Comparison of ENCODE assay signal across 9 cellular contexts in genomic region chr6:88964509-88964908, GRCh38. TPM values are rescaled to one million over a fixed set of nuclear protein-coding genes. Genes with fewer than 3 reads are reported as not detected.
A peak's percentile ranks its signal among the peaks of the same experiment; 100 is the strongest.
DNase-seq lines count a peak whose midpoint lies in the region; ATAC-seq, FAIRE-seq and TF ChIP-seq lines count a peak whose summit lies in the region.
"Had no signal": no experiment of that assay in that cellular context is flagged by ENCODE, and none has a peak within 500 bp of the region (broad histone marks: within the 10 kb centered on the region; RNA-seq: fewer than 3 reads in every experiment).

No MANE protein-coding gene starts in this region.

- intact Hi-C loops in kidney (cut with DNase I), result no loop called here
- intact Hi-C loops in testis (cut with DNase I; ENCODE audit: low total_unique reads), result no loop called here

- H3K9me3 ChIP-seq in kidney (ENCODE audit: control insufficient read depth in 1 of 2, low read length in 2 of 2), result peaks cover 0 to 6% of the 10 kb centered on the region in 2 donors
- no peaks in the 10 kb centered on the region for H3K9me3 ChIP-seq in testis
- no peaks in the 10 kb centered on the region for H3K9me3 ChIP-seq in T-helper 17 cell (ENCODE audit: control insufficient read depth, low read length, poor library complexity, severe bottlenecking)

- POLR2A ChIA-PET in activated CD8-positive, alpha-beta T cell treated with anti-CD3 and anti-CD28 coated beads, Interleukin-2, amount 10 ng/mL, durations not matched to agents 7 days and 5 days (lab: Charles Lee), result interaction anchor here (2.1 to 2.4 kb wide), 2 partner anchors 116 to 181 kb away, joined by 7 to 28 read pairs; partner anchors contain the start of genes PM20D2 and PNRC1

- peak overlapping the region; percentile 83 to 95 for H3K4me3 ChIP-seq in kidney (ENCODE audit: low read length in 2 of 2)
- peak overlapping the region; percentile 80 to 97 for H3K4me3 ChIP-seq in testis

- no peak for ATAC-seq in activated T-cell treated with anti-CD3 and anti-CD28 coated beads, Interleukin-2, amount 50 U/mL, for 4 hours
- ATAC-seq in activated CD8-positive, alpha-beta T cell treated with anti-CD3 and anti-CD28 coated beads, Interleukin-2, amount 10 ng/mL, durations not matched to agents 7 days and 5 days, result no peak
- ATAC-seq in T-helper 17 cell, result no peak
- no peak for ATAC-seq in HG02759 (IDR thresholded peaks at IDR 0.05; ENCODE audit: unreplicated experiment)

- H3K4me1 ChIP-seq in kidney (ENCODE audit: control insufficient read depth in 1 of 2, insufficient read depth in 1 of 2, low read depth in 1 of 2, low read length in 2 of 2) (peaks cover 0 to 11% of the 10 kb centered on the region in 2 donors), testis (peaks cover 12% of the 10 kb centered on the region)

- H3K9ac ChIP-seq in kidney (ENCODE audit: low read length in 2 of 2), result peak overlapping the region in 1 of 2 donors; percentile 88

- H3K9me3 Mint-ChIP-seq in activated T-cell treated with anti-CD3 and anti-CD28 coated beads, Interleukin-2, amount 50 U/mL, for 4 hours, result no peaks in the 10 kb centered on the region
- H3K9me3 Mint-ChIP-seq in activated CD8-positive, alpha-beta T cell treated with anti-CD3 and anti-CD28 coated beads, Interleukin-2, amount 10 ng/mL, durations not matched to agents 7 days and 5 days (ENCODE audit: insufficient read depth), result peaks cover 3% of the 10 kb centered on the region

- TF ChIP-seq CTCF in kidney (IDR thresholded peaks at IDR 0.05; ENCODE audit: borderline replicate concordance, extremely low read depth, insufficient read depth) (no peak), testis (IDR thresholded peaks at IDR 0.05) (no peak)

- CTCF ChIA-PET in activated CD8-positive, alpha-beta T cell treated with anti-CD3 and anti-CD28 coated beads, Interleukin-2, amount 10 ng/mL, durations not matched to agents 7 days and 5 days (lab: Charles Lee), result interaction anchor here (1.3 to 1.9 kb wide), 3 partner anchors 18 to 93 kb away, joined by 3 to 13 read pairs (median 4); no protein-coding TSS in a partner anchor

- peaks cover under 1% of the 10 kb centered on the region for H3K36me3 Mint-ChIP-seq in activated T-cell treated with anti-CD3 and anti-CD28 coated beads, Interleukin-2, amount 50 U/mL, for 4 hours (ENCODE audit: insufficient read depth)
- peaks cover 18% of the 10 kb centered on the region for H3K36me3 Mint-ChIP-seq in activated CD8-positive, alpha-beta T cell treated with anti-CD3 and anti-CD28 coated beads, Interleukin-2, amount 10 ng/mL, durations not matched to agents 7 days and 5 days (ENCODE audit: low read depth)
- H3K36me3 Mint-ChIP-seq in T-helper 17 cell (ENCODE audit: low read depth), result peaks cover 2% of the 10 kb centered on the region

- H3K27me3 ChIP-seq in testis, result no peaks in the 10 kb centered on the region

- 37 to 48% methylated on average over 5 of the region's 5 CpGs for WGBS in testis, 2 donors

- no peak overlapping the region for H3K27ac Mint-ChIP-seq in activated CD8-positive, alpha-beta T cell treated with anti-CD3 and anti-CD28 coated beads, Interleukin-2, amount 10 ng/mL, durations not matched to agents 7 days and 5 days
- H3K27ac Mint-ChIP-seq in T-helper 17 cell, result no peak overlapping the region

- no peak for TF ChIP-seq POLR2A in testis (IDR thresholded peaks at IDR 0.05)

- peaks cover 35% of the 10 kb centered on the region for H3K4me1 Mint-ChIP-seq in activated T-cell treated with anti-CD3 and anti-CD28 coated beads, Interleukin-2, amount 50 U/mL, for 4 hours (ENCODE audit: low read depth)
- peaks cover 33% of the 10 kb centered on the region for H3K4me1 Mint-ChIP-seq in activated CD8-positive, alpha-beta T cell treated with anti-CD3 and anti-CD28 coated beads, Interleukin-2, amount 10 ng/mL, durations not matched to agents 7 days and 5 days (ENCODE audit: low read depth)
- peaks cover 22% of the 10 kb centered on the region for H3K4me1 Mint-ChIP-seq in T-helper 17 cell

- H3K36me3 ChIP-seq in kidney (ENCODE audit: control insufficient read depth in 1 of 2, insufficient read depth in 2 of 2, low read length in 2 of 2) (no peaks in the 10 kb centered on the region), testis (ENCODE audit: low read depth, missing control alignments) (no peaks in the 10 kb centered on the region)

- H3K27ac ChIP-seq in kidney (ENCODE audit: low read depth in 2 of 2, low read length in 2 of 2), result no peak overlapping the region
- peak overlapping the region in 1 of 2 donors; percentile 85 for H3K27ac ChIP-seq in testis

- DNase-seq in activated T-cell treated with anti-CD3 and anti-CD28 coated beads, Interleukin-2, amount 50 U/mL, for 4 hours, result no peak
- DNase-seq in activated T-cell treated with anti-CD3 and anti-CD28 coated beads, Interleukin-2, amount 50 U/mL, for 1 hour, result no peak
- DNase-seq in activated CD8-positive, alpha-beta T cell treated with anti-CD3 and anti-CD28 coated beads, Interleukin-2, amount 10 ng/mL, durations not matched to agents 7 days and 5 days, result no peak
- no peak for DNase-seq in kidney
- DNase-seq in testis, result no peak
- no peak for DNase-seq in mesenteric fat pad (ENCODE audit: low spot score)
- no peak for DNase-seq in T-helper 17 cell
- DNase-seq: foreskin melanocyte had no signal

- no peak for FAIRE-seq in kidney (lab: Jason Lieb, UNC)

- peak overlapping the region; percentile 97 for H3K4me3 Mint-ChIP-seq in activated T-cell treated with anti-CD3 and anti-CD28 coated beads, Interleukin-2, amount 50 U/mL, for 4 hours
- peak overlapping the region; percentile 99 for H3K4me3 Mint-ChIP-seq in activated CD8-positive, alpha-beta T cell treated with anti-CD3 and anti-CD28 coated beads, Interleukin-2, amount 10 ng/mL, durations not matched to agents 7 days and 5 days
- no peak overlapping the region for H3K4me3 Mint-ChIP-seq in T-helper 17 cell

- H3K27me3 Mint-ChIP-seq in activated T-cell treated with anti-CD3 and anti-CD28 coated beads, Interleukin-2, amount 50 U/mL, for 4 hours (ENCODE audit: low read depth), result no peaks in the 10 kb centered on the region
- H3K27me3 Mint-ChIP-seq in activated CD8-positive, alpha-beta T cell treated with anti-CD3 and anti-CD28 coated beads, Interleukin-2, amount 10 ng/mL, durations not matched to agents 7 days and 5 days (ENCODE audit: low read depth), result no peaks in the 10 kb centered on the region
- H3K27me3 Mint-ChIP-seq in T-helper 17 cell, result peaks cover 8% of the 10 kb centered on the region

RNA-seq across cellular contexts. Expression of gene RNGTT, which starts 1.1 kb away (rescaled TPM):
- 10 to 100 TPM; 21.0 to 23.4 (median 21.5) TPM for total RNA-seq in activated T-cell treated with anti-CD3 and anti-CD28 coated beads, Interleukin-2, amount 50 U/mL, for 4 hours
- 10 to 100 TPM; 20.4 to 23.5 TPM for total RNA-seq in activated CD8-positive, alpha-beta T cell treated with anti-CD3 and anti-CD28 coated beads, Interleukin-2, amount 10 ng/mL, durations not matched to agents 7 days and 5 days
- total RNA-seq in kidney, result 13.8 TPM
- polyA plus RNA-seq in kidney (ENCODE audit: insufficient read depth, low read depth, low replicate concordance), result 5.4 TPM
- 10 to 100 TPM; 22.1 to 27.0 TPM for total RNA-seq in testis
- polyA plus RNA-seq in testis (ENCODE audit: insufficient read depth, low read depth, low replicate concordance), result 19.4 TPM
- 11.6 TPM for total RNA-seq in mesenteric fat pad
- total RNA-seq in T-helper 17 cell, result 10 to 100 TPM; 17.6 to 23.0 TPM
